ENCODE assay signal across 1 cellular context in the genomic region with DNA sequence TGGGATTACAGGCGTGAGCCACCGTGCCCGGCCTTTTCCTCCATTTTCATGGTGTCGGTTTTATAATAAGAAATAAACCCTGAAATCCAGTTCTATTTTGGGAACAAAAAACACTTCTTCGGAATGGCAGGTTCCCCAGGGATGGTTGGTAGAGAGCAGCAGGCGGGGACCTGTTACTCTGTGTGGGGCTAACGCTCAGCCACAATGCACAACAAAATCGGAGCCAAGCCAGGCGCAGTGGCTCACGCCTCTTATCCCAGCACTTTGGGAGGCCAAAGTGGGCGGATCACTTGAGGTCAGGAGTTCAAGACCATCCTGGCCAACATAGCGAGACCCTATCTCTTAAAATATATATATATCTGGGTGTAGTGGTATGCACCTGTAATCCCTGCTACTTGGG.
TF ChIP-seq lines count a peak whose summit lies in the region.

No MANE protein-coding gene starts in this region.

TF ChIP-seq in HepG2, 621 proteins besides CTCF, POLR2A, EP300 and RAD21:
- TF ChIP-seq ZNF263 (CRISPR knock-in tag; IDR thresholded peaks at IDR 0.05) (no peak), ZNF121 (CRISPR knock-in tag; IDR thresholded peaks at IDR 0.05) (peak; percentile 43; the same call in 1 of the 2 replicates), HOXA3 (CRISPR knock-in tag; IDR thresholded peaks at IDR 0.05) (no peak), TEAD2 (CRISPR knock-in tag; IDR thresholded peaks at IDR 0.05) (no peak)
